In genomic region chr17:3698139-3698538, GRCh38 we compare ENCODE assay signal across 1 cellular context.
TF ChIP-seq lines count a peak whose summit lies in the region.

No MANE protein-coding gene starts in this region.

TF ChIP-seq in HepG2, 621 proteins besides CTCF, POLR2A, EP300 and RAD21:
- TF ChIP-seq ZNF709 (CRISPR knock-in tag; IDR thresholded peaks at IDR 0.05) (no peak), PLSCR1 (CRISPR knock-in tag; IDR thresholded peaks at IDR 0.05; ENCODE audit: borderline replicate concordance) (no peak), ZNF343 (CRISPR knock-in tag; IDR thresholded peaks at IDR 0.05) (peak; percentile 100), CREB1 (IDR thresholded peaks at IDR 0.05) (0 out of 2 replicates have a peak, but pooled peaks have one; percentile 4), CREB1 (CRISPR knock-in tag; IDR thresholded peaks at IDR 0.05) (no peak), HOXA9 (CRISPR knock-in tag; IDR thresholded peaks at IDR 0.05; ENCODE audit: borderline replicate concordance) (no peak), TCF7L2 (IDR thresholded peaks at IDR 0.05; ENCODE audit: low read depth, low read length) (no peak), ZNF878 (CRISPR knock-in tag; IDR thresholded peaks at IDR 0.05) (no peak)
